8 cellular contexts compared by ENCODE assay signal in the genomic region with DNA sequence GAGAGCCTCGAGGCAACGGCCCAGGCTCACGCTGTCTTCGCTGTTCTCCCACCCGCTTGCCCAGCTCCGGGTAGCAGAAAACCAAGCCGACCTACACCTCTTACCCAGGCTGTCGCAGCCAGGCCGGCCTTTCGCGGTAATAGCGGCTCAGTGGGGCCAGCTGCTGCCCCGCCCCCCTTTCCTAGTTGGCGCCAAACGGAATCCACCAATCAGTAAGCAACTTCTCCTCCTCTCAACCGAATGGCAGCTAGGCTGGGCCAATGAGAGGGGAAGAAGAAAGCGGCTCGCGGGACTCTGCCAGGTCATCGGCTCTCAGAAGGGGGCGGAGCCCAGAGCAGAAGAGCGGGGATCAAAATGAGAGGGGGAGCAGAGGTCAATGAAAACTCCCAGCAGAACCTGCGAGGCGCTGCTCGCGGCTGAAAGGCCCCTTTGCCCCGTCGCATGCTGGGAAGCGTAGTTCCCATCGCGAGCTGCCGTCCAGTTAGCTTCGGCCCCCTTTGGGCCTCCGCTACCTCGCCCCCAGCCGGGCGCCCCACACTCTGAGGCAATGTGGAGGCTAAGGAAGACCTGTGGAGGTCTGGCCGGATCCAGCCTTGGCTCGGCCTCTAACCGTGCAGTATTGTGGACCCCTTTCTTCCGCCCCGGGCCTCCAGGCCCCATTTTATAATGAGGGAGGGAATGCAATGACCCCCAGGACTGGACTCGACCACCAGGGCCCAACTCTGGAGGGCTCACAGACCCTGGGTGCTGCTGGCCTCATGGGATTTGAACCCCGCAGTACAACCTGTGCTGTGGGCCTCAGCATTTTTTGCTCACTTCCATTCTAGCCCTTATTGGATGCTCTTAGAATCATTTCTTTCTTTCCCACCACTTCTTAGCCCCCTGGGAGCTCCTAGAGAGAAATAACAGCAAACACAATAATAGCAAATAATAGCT.
DNase-seq lines count a peak whose midpoint lies in the region; ATAC-seq and TF ChIP-seq lines count a peak whose summit lies in the region.

TSS of gene CDC25A (minus strand) at position 152 of the 936 bp plus-strand sequence. CDS start 470 bp downstream, outside the sequence.

- H3K4me3 Mint-ChIP-seq in nephron progenitor cell: peak within 1 kb of the TSS; percentile 95
- H3K4me3 Mint-ChIP-seq in stimulated activated naive CD8-positive, alpha-beta T cell treated with anti-CD3 and anti-CD28 coated beads, Interleukin-15, amount 100 ng/mL, for 72 hours: peak within 1 kb of the TSS; percentile 95 to 96

- H3K4me1 Mint-ChIP-seq in nephron progenitor cell: peaks cover 30% of the 10 kb centered on the region
- peaks cover 25% of the 10 kb centered on the region for H3K4me1 Mint-ChIP-seq in stimulated activated naive CD8-positive, alpha-beta T cell treated with anti-CD3 and anti-CD28 coated beads, Interleukin-15, amount 100 ng/mL, for 72 hours

- peaks cover 42% of the 10 kb centered on the region for H3K79me2 ChIP-seq in MM.1S (ENCODE audit: low read length)

- no peaks in the 10 kb centered on the region for H3K9me3 Mint-ChIP-seq in nephron progenitor cell
- no peaks in the 10 kb centered on the region for H3K9me3 Mint-ChIP-seq in stimulated activated naive CD8-positive, alpha-beta T cell treated with anti-CD3 and anti-CD28 coated beads, Interleukin-15, amount 100 ng/mL, for 72 hours

- H3K9me2 ChIP-seq in MM.1S (replicated peaks; ENCODE audit: insufficient read depth, low read length): no peaks in the 10 kb centered on the region

- peak; percentile 99 to 100 for DNase-seq in HAP-1 (ENCODE audit: low spot score in 2 of 2)
- peak; percentile 99 for DNase-seq in MM.1S
- DNase-seq in SIG-M5 (lab: John Stamatoyannopoulos, UW): peak; percentile 99
- peak; percentile 57 for DNase-seq in activated gamma-delta T cell (lab: John Stamatoyannopoulos, UW)
- DNase-seq in fibroblast of the conjunctiva (ENCODE audit: low read depth): peak; percentile 98
- peak; percentile 94 for DNase-seq in nephron progenitor cell
- DNase-seq in stimulated activated naive CD8-positive, alpha-beta T cell treated with anti-CD3 and anti-CD28 coated beads, Interleukin-15, amount 100 ng/mL, for 72 hours: peak; percentile 94 to 98

- H3K4me3 ChIP-seq in HAP-1: peak within 1 kb of the TSS; percentile 76
- peak within 1 kb of the TSS; percentile 94 for H3K4me3 ChIP-seq in MM.1S (ENCODE audit: low read length)

- H3K27ac ChIP-seq in MM.1S (ENCODE audit: low read length): peak within 1 kb of the TSS; percentile 71; the same call in 1 of the 2 replicates

- H3K4me1 ChIP-seq in ES-I3 (ENCODE audit: insufficient read depth, low read length) (peaks cover 10% of the 10 kb centered on the region), HAP-1 (peaks cover 27% of the 10 kb centered on the region), MM.1S (ENCODE audit: low read length) (peaks cover 8% of the 10 kb centered on the region)

- H3K27me3 Mint-ChIP-seq in nephron progenitor cell (ENCODE audit: low read depth, poor library complexity): peaks cover 8% of the 10 kb centered on the region
- peaks cover 10% of the 10 kb centered on the region for H3K27me3 Mint-ChIP-seq in stimulated activated naive CD8-positive, alpha-beta T cell treated with anti-CD3 and anti-CD28 coated beads, Interleukin-15, amount 100 ng/mL, for 72 hours

- no peaks in the 10 kb centered on the region for H4K20me1 ChIP-seq in MM.1S (ENCODE audit: insufficient read depth, low read length)

- TF ChIP-seq CTCF in MM.1S (IDR thresholded peaks at IDR 0.05; ENCODE audit: low read length) (no peak), nephron progenitor cell (IDR thresholded peaks at IDR 0.05) (no peak)

- peak; percentile 98 for ATAC-seq in stimulated activated naive CD8-positive, alpha-beta T cell treated with anti-CD3 and anti-CD28 coated beads, Interleukin-15, amount 100 ng/mL, for 72 hours

- H3K27me3 ChIP-seq in HAP-1 (ENCODE audit: low read depth) (no peaks in the 10 kb centered on the region), MM.1S (replicated peaks; ENCODE audit: insufficient read depth, low read length) (no peaks in the 10 kb centered on the region)

- in situ Hi-C loops in HAP-1 (cut with MboI; ENCODE audit: low sequenced_read_pairs): no loop called here

- H3F3A ChIP-seq in MM.1S (ENCODE audit: insufficient read depth, low read length): no peaks in the 10 kb centered on the region

- H3K36me3 ChIP-seq in ES-I3 (ENCODE audit: insufficient read depth, low read length) (peaks cover 21% of the 10 kb centered on the region), HAP-1 (replicated peaks) (peaks cover 43% of the 10 kb centered on the region), MM.1S (replicated peaks; ENCODE audit: insufficient read depth, low read length) (peaks cover 8% of the 10 kb centered on the region)

- peak within 1 kb of the TSS; percentile 97 for H3K27ac Mint-ChIP-seq in nephron progenitor cell
- peak within 1 kb of the TSS; percentile 95 to 98 for H3K27ac Mint-ChIP-seq in stimulated activated naive CD8-positive, alpha-beta T cell treated with anti-CD3 and anti-CD28 coated beads, Interleukin-15, amount 100 ng/mL, for 72 hours

- H3K9ac ChIP-seq in ES-I3 (ENCODE audit: low read depth, low read length) (peak within 1 kb of the TSS; percentile 80), MM.1S (ENCODE audit: low read length) (peak within 1 kb of the TSS; percentile 88)

- peak within 1 kb of the TSS; percentile 83 for H3K4me2 ChIP-seq in MM.1S (ENCODE audit: low read depth, low read length)

- H3K36me3 Mint-ChIP-seq in nephron progenitor cell (ENCODE audit: low read depth): peaks cover 24% of the 10 kb centered on the region

- H2AFZ ChIP-seq in MM.1S (ENCODE audit: low read length): peak within 1 kb of the TSS; percentile 96

- H3K9me3 ChIP-seq in ES-I3 (ENCODE audit: control insufficient read depth, insufficient read depth, low read length) (no peaks in the 10 kb centered on the region), HAP-1 (peaks cover 3% of the 10 kb centered on the region; the same call in 1 of the 2 replicates), MM.1S (replicated peaks; ENCODE audit: insufficient read depth, low read length) (no peaks in the 10 kb centered on the region)

Comparison
In these comparisons a context has a peak if more than half of its experiments do, and no peak if none do; other contexts are left out.
1. Peak in every context shown above with its lines: DNase-seq, ATAC-seq, H3K4me3 ChIP-seq and H3K27ac ChIP-seq.